26 cellular contexts compared by ENCODE assay signal in genomic region chr2:236889081-236889780, GRCh38.
DNase-seq lines count a peak whose midpoint lies in the region; ATAC-seq, FAIRE-seq and TF ChIP-seq lines count a peak whose summit lies in the region.
"Had no signal": no experiment of that assay in that cellular context is flagged by ENCODE, and none has a peak within 500 bp of the region (broad histone marks: within the 10 kb centered on the region; RNA-seq: fewer than 3 reads in every experiment).

No MANE protein-coding gene starts in this region.

- no peaks in the 10 kb centered on the region for H3K9me3 Mint-ChIP-seq in activated CD8-positive, alpha-beta T cell treated with anti-CD3 and anti-CD28 coated beads, Interleukin-2, amount 10 ng/mL, durations not matched to agents 7 days and 5 days (ENCODE audit: insufficient read depth)
- H3K9me3 Mint-ChIP-seq in activated CD8-positive, alpha-beta T cell treated with anti-CD3 and anti-CD28 coated beads for 36 hours: no peaks in the 10 kb centered on the region
- H3K9me3 Mint-ChIP-seq in neural crest cell: no peaks in the 10 kb centered on the region
- H3K9me3 Mint-ChIP-seq: activated naive CD8-positive, alpha-beta T cell treated with anti-CD3 and anti-CD28 coated beads, Interleukin-2, amount 10 ng/mL, durations not matched to agents 7 days and 5 days; CD8-positive, alpha-beta memory T cell; immature natural killer cell; stimulated activated naive B cell treated with anti-CD40 and anti-IgM and Interleukin-4, amounts not matched to agents 10 μg/mL and 1 μg/mL and 100 μg/mL, for 72 hours; T-helper 2 cell treated with Interferon-gamma antibody and Interleukin-4, amounts not matched to agents 5 μg/mL and 100 μg/mL, for 36 hours had no signal

- intact Hi-C loops in activated CD8-positive, alpha-beta T cell treated with anti-CD3 and anti-CD28 coated beads for 36 hours (cut with micrococcal nuclease): no loop called here
- intact Hi-C loops in transverse colon (cut with DNase I; ENCODE audit: low total_unique reads): no loop called here

- TF ChIP-seq POLR2A in transverse colon (IDR thresholded peaks at IDR 0.05) (no peak), GM12891 (IDR thresholded peaks at IDR 0.05; ENCODE audit: low read depth, low read length) (no peak)

- H3K4me1 ChIP-seq in transverse colon: peaks cover 6 to 13% (median 8%) of the 10 kb centered on the region in 4 donors
- H3K4me1 ChIP-seq: colonic mucosa, HAP-1, testis had no signal

- H3K9me3 ChIP-seq in transverse colon: no peaks in the 10 kb centered on the region
- H3K9me3 ChIP-seq: colonic mucosa, HAP-1, testis had no signal

- H3K4me3 Mint-ChIP-seq in activated CD8-positive, alpha-beta T cell treated with anti-CD3 and anti-CD28 coated beads, Interleukin-2, amount 10 ng/mL, durations not matched to agents 7 days and 5 days: no peak overlapping the region
- H3K4me3 Mint-ChIP-seq in activated CD8-positive, alpha-beta T cell treated with anti-CD3 and anti-CD28 coated beads for 36 hours: no peak overlapping the region
- no peak overlapping the region for H3K4me3 Mint-ChIP-seq in neural crest cell
- H3K4me3 Mint-ChIP-seq: activated naive CD8-positive, alpha-beta T cell treated with anti-CD3 and anti-CD28 coated beads, Interleukin-2, amount 10 ng/mL, durations not matched to agents 7 days and 5 days; CD8-positive, alpha-beta memory T cell; immature natural killer cell; stimulated activated naive B cell treated with anti-CD40 and anti-IgM and Interleukin-4, amounts not matched to agents 10 μg/mL and 1 μg/mL and 100 μg/mL, for 72 hours; T-helper 2 cell treated with Interferon-gamma antibody and Interleukin-4, amounts not matched to agents 5 μg/mL and 100 μg/mL, for 36 hours had no signal

- H3K4me3 ChIP-seq in fibroblast of the aortic adventitia (ENCODE audit: low read depth, low read length) (no peak overlapping the region), transverse colon (no peak overlapping the region)
- H3K4me3 ChIP-seq: colonic mucosa, HAP-1, lung, testis had no signal

- no peak for FAIRE-seq in GM12891 (lab: Jason Lieb, UNC)
- FAIRE-seq: G401.6 had no signal

- H3K27me3 ChIP-seq in transverse colon: no peaks in the 10 kb centered on the region
- H3K27me3 ChIP-seq: colonic mucosa, testis had no signal

- peaks cover 4% of the 10 kb centered on the region for H3K27me3 Mint-ChIP-seq in activated CD8-positive, alpha-beta T cell treated with anti-CD3 and anti-CD28 coated beads, Interleukin-2, amount 10 ng/mL, durations not matched to agents 7 days and 5 days (ENCODE audit: low read depth)
- H3K27me3 Mint-ChIP-seq in activated CD8-positive, alpha-beta T cell treated with anti-CD3 and anti-CD28 coated beads for 36 hours: peaks cover 3% of the 10 kb centered on the region
- H3K27me3 Mint-ChIP-seq in neural crest cell (ENCODE audit: low read depth): no peaks in the 10 kb centered on the region

- peak overlapping the region in 3 of 4 donors; percentile 78 to 81 (median 80) for H3K27ac ChIP-seq in transverse colon
- H3K27ac ChIP-seq: 22Rv1, testis had no signal

- no peaks in the 10 kb centered on the region for H3K36me3 Mint-ChIP-seq in activated CD8-positive, alpha-beta T cell treated with anti-CD3 and anti-CD28 coated beads, Interleukin-2, amount 10 ng/mL, durations not matched to agents 7 days and 5 days (ENCODE audit: low read depth)
- H3K36me3 Mint-ChIP-seq in activated CD8-positive, alpha-beta T cell treated with anti-CD3 and anti-CD28 coated beads for 36 hours (ENCODE audit: low read depth): no peaks in the 10 kb centered on the region
- H3K36me3 Mint-ChIP-seq in neural crest cell (ENCODE audit: low read depth): no peaks in the 10 kb centered on the region
- H3K36me3 Mint-ChIP-seq: activated naive CD8-positive, alpha-beta T cell treated with anti-CD3 and anti-CD28 coated beads, Interleukin-2, amount 10 ng/mL, durations not matched to agents 7 days and 5 days; CD8-positive, alpha-beta memory T cell; immature natural killer cell; stimulated activated naive B cell treated with anti-CD40 and anti-IgM and Interleukin-4, amounts not matched to agents 10 μg/mL and 1 μg/mL and 100 μg/mL, for 72 hours had no signal

- CTCF ChIA-PET in activated CD8-positive, alpha-beta T cell treated with anti-CD3 and anti-CD28 coated beads, Interleukin-2, amount 10 ng/mL, durations not matched to agents 7 days and 5 days (lab: Charles Lee): no interaction called here
- CTCF ChIA-PET in activated CD8-positive, alpha-beta T cell treated with anti-CD3 and anti-CD28 coated beads for 36 hours (lab: Charles Lee): no interaction called here

- POLR2A ChIA-PET in activated CD8-positive, alpha-beta T cell treated with anti-CD3 and anti-CD28 coated beads, Interleukin-2, amount 10 ng/mL, durations not matched to agents 7 days and 5 days (lab: Charles Lee): no interaction called here
- POLR2A ChIA-PET in activated CD8-positive, alpha-beta T cell treated with anti-CD3 and anti-CD28 coated beads for 36 hours (lab: Charles Lee): no interaction called here

- no peak overlapping the region for H3K27ac Mint-ChIP-seq in activated CD8-positive, alpha-beta T cell treated with anti-CD3 and anti-CD28 coated beads, Interleukin-2, amount 10 ng/mL, durations not matched to agents 7 days and 5 days
- no peak overlapping the region for H3K27ac Mint-ChIP-seq in activated CD8-positive, alpha-beta T cell treated with anti-CD3 and anti-CD28 coated beads for 36 hours
- peak overlapping the region; percentile 32 for H3K27ac Mint-ChIP-seq in neural crest cell (ENCODE audit: unreplicated experiment)
- H3K27ac Mint-ChIP-seq: activated naive CD8-positive, alpha-beta T cell treated with anti-CD3 and anti-CD28 coated beads, Interleukin-2, amount 10 ng/mL, durations not matched to agents 7 days and 5 days; CD8-positive, alpha-beta memory T cell; immature natural killer cell; stimulated activated naive B cell treated with anti-CD40 and anti-IgM and Interleukin-4, amounts not matched to agents 10 μg/mL and 1 μg/mL and 100 μg/mL, for 72 hours; T-helper 2 cell treated with Interferon-gamma antibody and Interleukin-4, amounts not matched to agents 5 μg/mL and 100 μg/mL, for 36 hours had no signal

- peak; percentile 3 for DNase-seq in activated CD8-positive, alpha-beta T cell treated with anti-CD3 and anti-CD28 coated beads, Interleukin-2, amount 10 ng/mL, durations not matched to agents 7 days and 5 days
- no peak for DNase-seq in activated CD8-positive, alpha-beta T cell treated with anti-CD3 and anti-CD28 coated beads for 36 hours
- peak; percentile 52 for DNase-seq in fibroblast of the aortic adventitia (ENCODE audit: low read depth)
- no peak for DNase-seq in neural crest cell (ENCODE audit: low read depth, low spot score)
- no peak for DNase-seq in transverse colon
- no peak for DNase-seq in GM10266 (ENCODE audit: extremely low spot score)
- DNase-seq in GM12891 (ENCODE audit: insufficient read length, low spot score): no peak
- DNase-seq: activated CD4-positive, alpha-beta T cell treated with anti-CD3 and anti-CD28 coated beads, Interleukin-2, amount 50 U/mL, for 4 hours; activated naive CD8-positive, alpha-beta T cell treated with anti-CD3 and anti-CD28 coated beads, Interleukin-2, amount 10 ng/mL, durations not matched to agents 7 days and 5 days; CD8-positive, alpha-beta memory T cell; colonic mucosa; DMS153; immature natural killer cell; NCI-H1436; NCI-H526 treated with DMSO at 0.1 percent for 48 hours; RPMI8226; stimulated activated CD4-positive, alpha-beta T cell treated with anti-CD3 and anti-CD28 coated beads, Interleukin-2, amount 100 ng/mL, for 24 hours; stimulated activated naive B cell treated with anti-CD40 and anti-IgM and Interleukin-4, amounts not matched to agents 10 μg/mL and 1 μg/mL and 100 μg/mL, for 72 hours; testis had no signal

- no peak for TF ChIP-seq CTCF in activated CD8-positive, alpha-beta T cell treated with anti-CD3 and anti-CD28 coated beads for 36 hours (IDR thresholded peaks at IDR 0.05)
- TF ChIP-seq CTCF in fibroblast of the aortic adventitia (IDR thresholded peaks at IDR 0.05; ENCODE audit: insufficient read depth, low read length): no peak
- no peak for TF ChIP-seq CTCF in neural crest cell (conservative IDR thresholded peaks at IDR 0.05)
- TF ChIP-seq CTCF in transverse colon (IDR thresholded peaks at IDR 0.05): no peak
- no peak for TF ChIP-seq CTCF in GM10266 (IDR thresholded peaks at IDR 0.05; ENCODE audit: control insufficient read depth, insufficient read depth, low read depth, missing control alignments)

- TF ChIP-seq EP300 in transverse colon (IDR thresholded peaks at IDR 0.05; ENCODE audit: low read depth): no peak

- WGBS in transverse colon (ENCODE audit: low coverage in 1 of 2), 2 donors: 68 to 73% methylated on average over 14 to 15 of the region's 15 CpGs

- no peaks in the 10 kb centered on the region for H3K36me3 ChIP-seq in transverse colon
- H3K36me3 ChIP-seq: colonic mucosa, HAP-1 had no signal

- no peak for ATAC-seq in activated CD8-positive, alpha-beta T cell treated with anti-CD3 and anti-CD28 coated beads, Interleukin-2, amount 10 ng/mL, durations not matched to agents 7 days and 5 days
- ATAC-seq in activated CD8-positive, alpha-beta T cell treated with anti-CD3 and anti-CD28 coated beads for 36 hours: no peak
- no peak for ATAC-seq in HG03571 (IDR thresholded peaks at IDR 0.05; ENCODE audit: unreplicated experiment)
- ATAC-seq: SK-N-SH treated with all-trans-retinoic acid at 6 μM for 48 hours; stimulated activated naive B cell treated with anti-CD40 and anti-IgM and Interleukin-4, amounts not matched to agents 10 μg/mL and 1 μg/mL and 100 μg/mL, for 72 hours had no signal

- H3K4me1 Mint-ChIP-seq in activated CD8-positive, alpha-beta T cell treated with anti-CD3 and anti-CD28 coated beads, Interleukin-2, amount 10 ng/mL, durations not matched to agents 7 days and 5 days (ENCODE audit: low read depth): no peaks in the 10 kb centered on the region
- H3K4me1 Mint-ChIP-seq in activated CD8-positive, alpha-beta T cell treated with anti-CD3 and anti-CD28 coated beads for 36 hours (ENCODE audit: low read depth): no peaks in the 10 kb centered on the region
- peaks cover 40% of the 10 kb centered on the region for H3K4me1 Mint-ChIP-seq in neural crest cell
- H3K4me1 Mint-ChIP-seq: activated naive CD8-positive, alpha-beta T cell treated with anti-CD3 and anti-CD28 coated beads, Interleukin-2, amount 10 ng/mL, durations not matched to agents 7 days and 5 days; CD8-positive, alpha-beta memory T cell; immature natural killer cell; stimulated activated naive B cell treated with anti-CD40 and anti-IgM and Interleukin-4, amounts not matched to agents 10 μg/mL and 1 μg/mL and 100 μg/mL, for 72 hours had no signal

- in situ Hi-C loops in transverse colon (cut with MboI; ENCODE audit: low pct_ligation_motif_present in 1 of 4, low pct_unique_long_range_greater_than_20kb in 1 of 4, low sequenced_read_pairs in 3 of 4): no loop called here

TF ChIP-seq in GM12891, 5 proteins besides CTCF, POLR2A, EP300 and RAD21:
- no peak for TF ChIP-seq TAF1 (IDR thresholded peaks at IDR 0.05; ENCODE audit: low read depth, low read length)
- TF ChIP-seq SPI1 (IDR thresholded peaks at IDR 0.05; ENCODE audit: low read depth, low read length): no peak
- TF ChIP-seq PAX5 (IDR thresholded peaks at IDR 0.05; ENCODE audit: insufficient read depth, low read length, severe bottlenecking): no peak
- TF ChIP-seq POU2F2 (IDR thresholded peaks at IDR 0.05; ENCODE audit: low read depth, low read length): no peak
- TF ChIP-seq POLR2AphosphoS5 (IDR thresholded peaks at IDR 0.05; ENCODE audit: low read depth, low read length): no peak

Comparison
In these comparisons a context has a peak if more than half of its experiments do, and no peak if none do; other contexts are left out.
1. DNase-seq: peak in activated CD8-positive, alpha-beta T cell treated with anti-CD3 and anti-CD28 coated beads, Interleukin-2, amount 10 ng/mL, durations not matched to agents 7 days and 5 days (single experiment) and fibroblast of the aortic adventitia (single experiment); none in activated CD8-positive, alpha-beta T cell treated with anti-CD3 and anti-CD28 coated beads for 36 hours (single experiment), neural crest cell (single experiment), transverse colon (single experiment), GM10266 (single experiment) and GM12891 (single experiment).